In genomic region chr22:38056969-38057841, GRCh38 we compare ENCODE assay signal across 8 cellular contexts. TPM values are rescaled to one million over a fixed set of nuclear protein-coding genes. Genes with fewer than 3 reads are reported as not detected.
DNase-seq lines count a peak whose midpoint lies in the region; ATAC-seq, FAIRE-seq and TF ChIP-seq lines count a peak whose summit lies in the region.

Gene PICK1 (plus strand): TSS chr22:38057404. CDS start chr22:38057810, 406 bp downstream.

- peaks cover 9 to 27% of the 10 kb centered on the region in 2 donors for H3K36me3 ChIP-seq in duodenal mucosa (ENCODE audit: control insufficient read depth in 1 of 2, insufficient read depth in 2 of 2, low read length in 2 of 2)
- H3K36me3 ChIP-seq in HepG2 (replicated peaks in 1 of 2; ENCODE audit: control insufficient read depth in 1 of 2, insufficient read depth in 2 of 2, low read length in 2 of 2): peaks cover 2 to 13% of the 10 kb centered on the region in 2 experiments; a peak in 4 of 5 replicates

- peak within 1 kb of the TSS; percentile 22 for H2AFZ ChIP-seq in HepG2 (ENCODE audit: low read length)

- CTCF ChIA-PET in activated CD8-positive, alpha-beta T cell treated with anti-CD3 and anti-CD28 coated beads for 36 hours (lab: Charles Lee): interaction anchor here (0.6 to 2.2 kb wide), 3 partner anchors 58 to 231 kb away, joined by 3 to 5 read pairs (median 4); no protein-coding TSS in a partner anchor
- CTCF ChIA-PET in HepG2 (lab: Yijun Ruan, JAX; ENCODE audit: low intra/inter-chr PET ratio, low total read pairs): no interaction called here

- no peaks in the 10 kb centered on the region for H3K27me3 Mint-ChIP-seq in activated CD8-positive, alpha-beta T cell treated with anti-CD3 and anti-CD28 coated beads for 36 hours

- TF ChIP-seq EP300 in HepG2 (IDR thresholded peaks at IDR 0.05; ENCODE audit: low read depth in 2 of 2, low read length in 2 of 2) (no peak), HepG2 (CRISPR knock-in tag; IDR thresholded peaks at IDR 0.05; ENCODE audit: borderline replicate concordance) (no peak)

- no TSS peak for BruUV-seq in HepG2 (replicated peaks; lab: Mats Ljungman, UMichigan)

- intact Hi-C loops in activated CD8-positive, alpha-beta T cell treated with anti-CD3 and anti-CD28 coated beads for 36 hours (cut with micrococcal nuclease): loop anchor here (10.0 kb wide), 1 partner anchor 298 kb away; no protein-coding TSS in a partner anchor
- intact Hi-C loops in HepG2 (cut with micrococcal nuclease; ENCODE audit: unreplicated experiment): loop anchor here (10.0 kb wide), 1 partner anchor 208 kb away; no protein-coding TSS in a partner anchor

- peak within 1 kb of the TSS; percentile 35 for H3K27ac ChIP-seq in duodenal mucosa (ENCODE audit: low read depth, low read length)
- H3K27ac ChIP-seq in HepG2 (ENCODE audit: extremely low read length, insufficient read depth, low read length): peak within 1 kb of the TSS; percentile 71

- no peaks in the 10 kb centered on the region for H3K9me3 Mint-ChIP-seq in activated CD8-positive, alpha-beta T cell treated with anti-CD3 and anti-CD28 coated beads for 36 hours

- H3K4me3 ChIP-seq in duodenal mucosa (ENCODE audit: low read depth in 1 of 2, low read length in 2 of 2) (peak within 1 kb of the TSS; percentile 65 to 78), HepG2 (replicated peaks in 1 of 3; ENCODE audit: insufficient read depth in 1 of 3, low read depth in 2 of 3, low read length in 3 of 3) (peak within 1 kb of the TSS; percentile 60 to 79 (median 64))

- POLR2A ChIA-PET in activated CD8-positive, alpha-beta T cell treated with anti-CD3 and anti-CD28 coated beads for 36 hours (lab: Charles Lee): interaction anchor here (0.8 to 1.5 kb wide), 5 partner anchors 9 to 210 kb away, joined by 3 to 4 read pairs (median 3); no protein-coding TSS in a partner anchor
- POLR2A ChIA-PET in HepG2 (lab: Yijun Ruan, JAX): interaction anchor here (0.6 to 0.8 kb wide), 3 partner anchors 23 to 209 kb away, joined by 3 to 4 read pairs (median 4); no protein-coding TSS in a partner anchor

- H3K9me3 ChIP-seq in duodenal mucosa (ENCODE audit: control insufficient read depth in 1 of 2, low read length in 2 of 2) (no peaks in the 10 kb centered on the region), HepG2 (ENCODE audit: low read length) (no peaks in the 10 kb centered on the region)

- peak within 1 kb of the TSS; percentile 95 for H3K4me2 ChIP-seq in HepG2 (ENCODE audit: low read depth, low read length)

- H3K4me1 Mint-ChIP-seq in activated CD8-positive, alpha-beta T cell treated with anti-CD3 and anti-CD28 coated beads for 36 hours (ENCODE audit: low read depth): peaks cover 14% of the 10 kb centered on the region

- H4K20me1 ChIP-seq in HepG2 (ENCODE audit: insufficient read depth, low read length): no peaks in the 10 kb centered on the region

- peaks cover 5% of the 10 kb centered on the region for H3K36me3 Mint-ChIP-seq in activated CD8-positive, alpha-beta T cell treated with anti-CD3 and anti-CD28 coated beads for 36 hours (ENCODE audit: low read depth)

- peak within 1 kb of the TSS; percentile 99 for H3K27ac Mint-ChIP-seq in activated CD8-positive, alpha-beta T cell treated with anti-CD3 and anti-CD28 coated beads for 36 hours

- WGBS in HepG2 (ENCODE audit: low lambda C conversion rate): under 1% methylated on average over 23 of the region's 47 CpGs

- ATAC-seq in HG03159 (IDR thresholded peaks at IDR 0.05; ENCODE audit: unreplicated experiment) (peak; percentile 63), HepG2 (peak; percentile 85), GM21381 (IDR thresholded peaks at IDR 0.05; ENCODE audit: unreplicated experiment) (no peak)
- ATAC-seq in activated CD8-positive, alpha-beta T cell treated with anti-CD3 and anti-CD28 coated beads for 36 hours: peak; percentile 92

- TF ChIP-seq RAD21 in HepG2 (CRISPR knock-in tag; IDR thresholded peaks at IDR 0.05): no peak

- peak; percentile 66 to 77 for TF ChIP-seq POLR2A in HepG2 (IDR thresholded peaks at IDR 0.05; ENCODE audit: insufficient read depth in 1 of 2, low read depth in 2 of 2, low read length in 2 of 2)

- peak; percentile 89 for FAIRE-seq in HepG2 (lab: Jason Lieb, UNC)

- H3K4me1 ChIP-seq in duodenal mucosa (ENCODE audit: control insufficient read depth in 1 of 2, insufficient read depth in 2 of 2, low read length in 2 of 2): peaks cover 8 to 15% of the 10 kb centered on the region in 2 donors
- peaks cover 26% of the 10 kb centered on the region for H3K4me1 ChIP-seq in HepG2 (ENCODE audit: insufficient read depth, low read length)

- H3K79me2 ChIP-seq in HepG2 (ENCODE audit: insufficient read depth, low read length): no peaks in the 10 kb centered on the region

- TF ChIP-seq CTCF in activated CD8-positive, alpha-beta T cell treated with anti-CD3 and anti-CD28 coated beads for 36 hours (IDR thresholded peaks at IDR 0.05): no peak
- peak; percentile 27; the same call in 1 of the 2 replicates for TF ChIP-seq CTCF in HepG2 (CRISPR knock-in tag; IDR thresholded peaks at IDR 0.05)

- H3K27me3 ChIP-seq in duodenal mucosa (ENCODE audit: control insufficient read depth in 1 of 2, insufficient read depth in 2 of 2, low read length in 2 of 2) (peaks cover 0 to 3% of the 10 kb centered on the region in 2 donors), HepG2 (ENCODE audit: control insufficient read depth in 1 of 2, insufficient read depth in 2 of 2, low read length in 2 of 2) (no peaks in the 10 kb centered on the region)

- H3K9ac ChIP-seq in duodenal mucosa (ENCODE audit: low read depth in 1 of 2, low read length in 2 of 2) (peak within 1 kb of the TSS; percentile 21 to 76), HepG2 (ENCODE audit: insufficient read depth, low read depth, low read length) (peak within 1 kb of the TSS; percentile 71)

- DNase-seq in DMS 273 (lab: John Stamatoyannopoulos, UW; ENCODE audit: unreplicated experiment) (peak; percentile 91), NCI-H748 (lab: John Stamatoyannopoulos, UW; ENCODE audit: unreplicated experiment) (peak; percentile 95), HepG2 (ENCODE audit: low spot score) (peak; percentile 93)
- DNase-seq in activated CD8-positive, alpha-beta T cell treated with anti-CD3 and anti-CD28 coated beads for 36 hours: peak; percentile 91
- DNase-seq in stimulated activated CD4-positive, alpha-beta T cell treated with anti-CD3 and anti-CD28 coated beads, Interleukin-2, amount 100 ng/mL, for 4 hours (ENCODE audit: low read depth): peak; percentile 65

- peak within 1 kb of the TSS; percentile 96 for H3K4me3 Mint-ChIP-seq in activated CD8-positive, alpha-beta T cell treated with anti-CD3 and anti-CD28 coated beads for 36 hours

- in situ Hi-C loops in HepG2 (cut with HindIII; ENCODE audit: extremely low pct_ligation_motif_present, low pct_unique_long_range_greater_than_20kb): loop anchor here (10.0 kb wide), 2 partner anchors 298 to 458 kb away; no protein-coding TSS in a partner anchor

TF ChIP-seq in HepG2, 621 proteins besides CTCF, POLR2A, EP300 and RAD21 (continues in another document):
- peak; percentile 23; the same call in 1 of the 2 replicates for TF ChIP-seq KMT2A (CRISPR knock-in tag; IDR thresholded peaks at IDR 0.05)
- TF ChIP-seq MYPOP (CRISPR knock-in tag; IDR thresholded peaks at IDR 0.05): no peak
- peak; percentile 50; the same call in 1 of the 2 replicates for TF ChIP-seq ZGPAT (CRISPR knock-in tag; IDR thresholded peaks at IDR 0.05)

RNA-seq across cellular contexts. Expression of gene PICK1, which starts in this region (rescaled TPM):
- 10 to 100 TPM; 13.9 to 14.9 TPM for total RNA-seq in activated CD8-positive, alpha-beta T cell treated with anti-CD3 and anti-CD28 coated beads for 36 hours
- 16.0 and 19.3 TPM in 2 replicates for total RNA-seq in HepG2 (2016; rRNA removed; fragmentation: Illumina TruSeq; extraction: Trizol)
- 5.2 and 7.0 TPM in 2 replicates for total RNA-seq in HepG2 (2016; cell fraction: cytosol; rRNA removed; fragmentation: Illumina TruSeq; extraction: Trizol; ENCODE audit: low read depth)
- 12.5 and 21.2 TPM in 2 replicates for total RNA-seq in HepG2 (2016; cell fraction: insoluble cytoplasmic fraction; rRNA removed; fragmentation: Illumina TruSeq; extraction: Trizol)
- 5.1 and 6.4 TPM in 2 replicates for total RNA-seq in HepG2 (2016; cell fraction: membrane; rRNA removed; fragmentation: Illumina TruSeq; extraction: Trizol)
- total RNA-seq in HepG2 (2016; cell fraction: nucleus; rRNA removed; fragmentation: Illumina TruSeq; extraction: Trizol): 23.0 and 24.4 TPM in 2 replicates
- 25.3 and 28.9 TPM in 2 replicates for polyA plus RNA-seq in HepG2 (2011; rRNA removed)
- 16.7 and 22.6 TPM in 2 replicates for polyA plus RNA-seq in HepG2 (2011; cell fraction: cytosol; rRNA removed)
- 156 and 186 TPM in 2 replicates for polyA plus RNA-seq in HepG2 (2011; cell fraction: nucleus; rRNA removed)
- 11.1 and 11.5 TPM in 2 replicates for polyA plus RNA-seq in HepG2 (2012)
- polyA plus RNA-seq in HepG2 (2016; cell fraction: cytosol; fragmentation: Illumina TruSeq; extraction: Trizol; ENCODE audit: low read depth): 1.6 and 2.0 TPM in 2 replicates
- polyA plus RNA-seq in HepG2 (2016; cell fraction: insoluble cytoplasmic fraction; fragmentation: Illumina TruSeq; extraction: Trizol; ENCODE audit: low read depth): 13.6 and 16.4 TPM in 2 replicates
- 2.3 and 3.1 TPM in 2 replicates for polyA plus RNA-seq in HepG2 (2016; cell fraction: membrane; fragmentation: Illumina TruSeq; extraction: Trizol; ENCODE audit: low read depth)
- polyA plus RNA-seq in HepG2 (2016; cell fraction: nucleus; fragmentation: Illumina TruSeq; extraction: Trizol; ENCODE audit: insufficient read depth, low read depth): 45.3 and 47.7 TPM in 2 replicates
- 19.1 and 21.9 TPM in 2 replicates for polyA minus RNA-seq in HepG2 (2011; rRNA and poly(A)+ RNA removed; ENCODE audit: low replicate concordance)
- 5.4 and 6.4 TPM in 2 replicates for polyA minus RNA-seq in HepG2 (2011; cell fraction: cytosol; rRNA and poly(A)+ RNA removed)
- 26.1 and 32.8 TPM in 2 replicates for polyA minus RNA-seq in HepG2 (2011; cell fraction: nucleus; rRNA and poly(A)+ RNA removed)
